ENCODE assay signal across 34 cellular contexts in genomic region chr14:33175951-33176350, GRCh38.
"Had no signal": no experiment of that assay in that cellular context is flagged by ENCODE, and none has a peak within 500 bp of the region (broad histone marks: within the 10 kb centered on the region; RNA-seq: fewer than 3 reads in every experiment).

No MANE protein-coding gene starts in this region.

- H3K27ac ChIP-seq: adrenal gland, ascending aorta, body of pancreas, brain microvascular endothelial cell, breast epithelium, cardiac muscle cell had no signal

- H3K36me3 ChIP-seq: adrenal gland, ascending aorta, brain microvascular endothelial cell, breast epithelium, cardiac muscle cell had no signal

- DNase-seq: activated effector memory CD4-positive, alpha-beta T cell treated with anti-CD3 and anti-CD28 coated beads, Interleukin-2, amount 50 U/mL, for 16 hours; activated effector memory CD4-positive, alpha-beta T cell treated with Interleukin-2 at 50 U/mL for 16 hours; activated gamma-delta T cell; activated gamma-delta T cell treated with Interleukin-2 at 50 U/mL for 16 hours; activated naive CD4-positive, alpha-beta T cell; activated naive CD4-positive, alpha-beta T cell treated with anti-CD3 and anti-CD28 coated beads for 36 hours; activated naive CD4-positive, alpha-beta T cell treated with anti-CD3 and anti-CD28 coated beads, Interleukin-2, amount 10 ng/mL, durations not matched to agents 7 days and 5 days; activated naive CD4-positive, alpha-beta T cell treated with anti-CD3 and anti-CD28 coated beads, Interleukin-2, amount 50 U/mL, for 16 hours; activated naive CD4-positive, alpha-beta T cell treated with Interleukin-2 at 50 U/mL for 16 hours; activated naive CD8-positive, alpha-beta T cell treated with anti-CD3 and anti-CD28 coated beads for 36 hours; activated naive CD8-positive, alpha-beta T cell treated with anti-CD3 and anti-CD28 coated beads, Interleukin-2, amount 10 ng/mL, durations not matched to agents 7 days and 5 days; activated naive CD8-positive, alpha-beta T cell treated with anti-CD3 and anti-CD28 coated beads, Interleukin-2, amount 50 U/mL, for 24 hours; activated T-cell treated with anti-CD3 and anti-CD28 coated beads, Interleukin-2, amount 50 U/mL, for 1 hour; activated T-cell treated with anti-CD3 and anti-CD28 coated beads, Interleukin-2, amount 50 U/mL, for 24 hours; activated T-cell treated with anti-CD3 and anti-CD28 coated beads, Interleukin-2, amount 50 U/mL, for 4 hours; activated T-cell treated with anti-CD3 and anti-CD28 coated beads, Interleukin-2, amount 50 U/mL, for 48 hours; activated T-cell treated with anti-CD3 and anti-CD28 coated beads, Interleukin-2, amount 50 U/mL, for 72 hours; adrenal gland; amniotic stem cell; amygdala; anterior cingulate cortex; aorta; body of pancreas; brain microvascular endothelial cell; caudate nucleus; central memory CD4-positive, alpha-beta T cell; cerebellar nuclear complex had no signal

- H3K9me3 ChIP-seq: adrenal gland, ascending aorta, body of pancreas, breast epithelium had no signal

- H3K4me3 ChIP-seq: adrenal gland, ascending aorta, body of pancreas, breast epithelium, cardiac muscle cell had no signal

- H3K27me3 ChIP-seq: adrenal gland, ascending aorta, body of pancreas, brain microvascular endothelial cell, breast epithelium, cardiac muscle cell had no signal

- H3K4me1 ChIP-seq: adrenal gland, ascending aorta, body of pancreas, breast epithelium had no signal

- FAIRE-seq: astrocyte, bronchial epithelial cell had no signal

- ATAC-seq: activated naive CD4-positive, alpha-beta T cell treated with anti-CD3 and anti-CD28 coated beads, Interleukin-2, amount 50 U/mL, for 72 hours; activated naive CD8-positive, alpha-beta T cell treated with anti-CD3 and anti-CD28 coated beads, Interleukin-2, amount 50 U/mL, for 24 hours; activated T-cell treated with anti-CD3 and anti-CD28 coated beads, Interleukin-2, amount 50 U/mL, for 4 hours; activated T-cell treated with anti-CD3 and anti-CD28 coated beads, Interleukin-2, amount 50 U/mL, for 72 hours; activated T-helper 17 cell treated with anti-CD3 and anti-CD28 coated beads, Interleukin-2, amount 50 U/mL, for 72 hours; body of pancreas had no signal
